ENCODE assay signal across 15 cellular contexts in the genomic region with DNA sequence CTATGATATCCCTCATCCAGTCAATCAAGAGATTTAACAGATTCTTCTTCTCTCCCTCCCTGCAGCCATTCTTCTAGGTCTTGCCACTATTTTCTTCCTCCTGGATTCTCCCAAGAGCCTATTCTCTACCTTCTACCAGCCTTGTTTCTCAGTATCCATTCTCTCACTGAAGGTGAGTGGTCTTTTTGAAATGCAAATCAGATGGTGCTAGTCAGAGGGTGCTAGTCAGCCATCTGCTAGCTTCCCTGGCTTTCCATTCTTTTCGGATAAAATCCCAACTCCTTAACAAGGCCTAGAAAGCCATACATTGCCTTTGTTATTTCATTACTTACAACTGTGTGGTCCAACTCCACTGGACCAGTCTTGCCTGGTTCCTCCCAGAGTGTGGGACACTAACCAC.
"Had no signal": no experiment of that assay in that cellular context is flagged by ENCODE, and none has a peak within 500 bp of the region (broad histone marks: within the 10 kb centered on the region; RNA-seq: fewer than 3 reads in every experiment).

No MANE protein-coding gene starts in this region.

- H3K27ac ChIP-seq: cardiac muscle cell, foreskin keratinocyte, neutrophil, skin epidermis, thyroid gland had no signal

- H3K4me3 Mint-ChIP-seq: activated CD4-positive, alpha-beta memory T cell treated with anti-CD3 and anti-CD28 coated beads for 36 hours had no signal

- FAIRE-seq: colon, endothelial cell of umbilical vein, kidney, urothelium cell line had no signal

- H3K27me3 ChIP-seq: cardiac muscle cell, foreskin keratinocyte, neutrophil, thyroid gland had no signal

- H3K9me3 Mint-ChIP-seq: activated CD4-positive, alpha-beta memory T cell treated with anti-CD3 and anti-CD28 coated beads for 36 hours had no signal

- H3K27me3 Mint-ChIP-seq: activated CD4-positive, alpha-beta memory T cell treated with anti-CD3 and anti-CD28 coated beads for 36 hours had no signal

- ATAC-seq: foreskin keratinocyte, SK-N-SH treated with all-trans-retinoic acid at 6 μM for 48 hours had no signal

- H3K4me1 ChIP-seq: foreskin keratinocyte, thyroid gland had no signal

- DNase-seq: activated CD8-positive, alpha-beta memory T cell treated with anti-CD3 and anti-CD28 coated beads, Interleukin-2, amount 50 U/mL, for 4 hours; anterior cingulate cortex; foreskin keratinocyte; head of caudate nucleus; kidney; stimulated activated CD4-positive, alpha-beta T cell treated with anti-CD3 and anti-CD28 coated beads, Interleukin-4, amount 100 ng/mL, for 4 hours; thyroid gland had no signal

- H3K9me3 ChIP-seq: neutrophil, thyroid gland had no signal

- H3K4me3 ChIP-seq: cardiac muscle cell, skin epidermis, thyroid gland had no signal

- H3K27ac Mint-ChIP-seq: activated CD4-positive, alpha-beta memory T cell treated with anti-CD3 and anti-CD28 coated beads for 36 hours had no signal

- H3K36me3 ChIP-seq: cardiac muscle cell, neutrophil, thyroid gland had no signal
